Comparison of ENCODE assay signal across 8 cellular contexts in the genomic region with DNA sequence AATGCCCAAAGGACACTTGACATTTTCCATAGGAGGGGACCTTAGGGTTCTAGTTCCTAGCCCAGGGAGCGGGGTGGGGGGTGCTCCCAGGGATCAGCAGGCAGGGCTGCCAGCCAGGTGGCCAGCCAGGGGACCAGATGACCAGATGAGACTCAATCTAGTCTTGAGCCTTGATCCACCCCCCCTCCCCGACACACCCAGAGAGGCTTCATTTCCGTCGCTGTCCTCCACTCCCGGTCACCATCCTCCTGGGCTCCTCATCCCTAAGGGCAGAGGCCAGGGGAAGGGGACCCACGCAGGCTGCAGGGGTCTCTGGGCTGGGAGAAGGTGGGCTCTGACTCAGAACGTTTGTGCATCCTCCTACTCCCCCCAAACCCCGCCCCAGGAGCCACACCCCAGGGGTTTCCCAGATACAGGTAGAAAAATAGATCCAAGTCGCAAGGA.
DNase-seq lines count a peak whose midpoint lies in the region; ATAC-seq and TF ChIP-seq lines count a peak whose summit lies in the region.

No MANE protein-coding gene starts in this region.

- H3K27ac ChIP-seq in HEK293 (ENCODE audit: extremely low read depth, low read depth, low read length): no peak overlapping the region
- H3K27ac ChIP-seq in skin epidermis: peak overlapping the region in 13 of 21 experiments; percentile 25 to 78 (median 62)

- ATAC-seq in HG02938 (IDR thresholded peaks at IDR 0.05; ENCODE audit: unreplicated experiment): no peak

- no peaks in the 10 kb centered on the region; a peak in 1 of 3 replicates for H3K36me3 ChIP-seq in HEK293 (ENCODE audit: control insufficient read depth in 2 of 2, insufficient read depth in 1 of 2, low read length in 2 of 2)

- peaks cover 18% of the 10 kb centered on the region for H3K4me1 ChIP-seq in HEK293 (ENCODE audit: control insufficient read depth, insufficient read depth, low read length)

- H3K4me3 ChIP-seq in HEK293 (ENCODE audit: low read depth, low read length) (peak overlapping the region; percentile 78), foreskin fibroblast (ENCODE audit: low read depth in 1 of 2, low read length in 2 of 2) (peak overlapping the region; percentile 75 to 95), skin epidermis (peak overlapping the region; percentile 46 to 82 (median 74))

- DNase-seq in activated CD4-positive, alpha-beta T cell treated with anti-CD3 and anti-CD28 coated beads, Interleukin-2, amount 50 U/mL, for 1 hour: peak; percentile 35
- DNase-seq in foreskin fibroblast (peak in 1 of 2 donors; percentile 51), NCI-H226 (no peak), EL (no peak), kidney tubule cell (ENCODE audit: low spot score) (no peak)

- TF ChIP-seq CTCF in HEK293 (tag by site-specific recombination; IDR thresholded peaks at IDR 0.05) (no peak), foreskin fibroblast (IDR thresholded peaks at IDR 0.05; ENCODE audit: low read depth, low read length) (no peak)

- H3K9me3 ChIP-seq in HEK293 (ENCODE audit: control insufficient read depth, insufficient read depth, low read depth, low read length): no peaks in the 10 kb centered on the region

- CTCF ChIA-PET in HEK293 (lab: Yijun Ruan, JAX): interaction anchor here (0.8 to 1.2 kb wide), 4 partner anchors 16 to 137 kb away, joined by 3 to 6 read pairs (median 4); no protein-coding TSS in a partner anchor

- POLR2A ChIA-PET in HEK293 (lab: Yijun Ruan, JAX): no interaction called here

TF ChIP-seq in HEK293, 187 proteins besides CTCF, POLR2A, EP300 and RAD21:
- no peak for TF ChIP-seq ZNF555 (tag by site-specific recombination; conservative IDR thresholded peaks at IDR 0.05)
- peak; percentile 94 for TF ChIP-seq ZBTB48 (tag by site-specific recombination; IDR thresholded peaks at IDR 0.05)
- TF ChIP-seq, protein P1, sequence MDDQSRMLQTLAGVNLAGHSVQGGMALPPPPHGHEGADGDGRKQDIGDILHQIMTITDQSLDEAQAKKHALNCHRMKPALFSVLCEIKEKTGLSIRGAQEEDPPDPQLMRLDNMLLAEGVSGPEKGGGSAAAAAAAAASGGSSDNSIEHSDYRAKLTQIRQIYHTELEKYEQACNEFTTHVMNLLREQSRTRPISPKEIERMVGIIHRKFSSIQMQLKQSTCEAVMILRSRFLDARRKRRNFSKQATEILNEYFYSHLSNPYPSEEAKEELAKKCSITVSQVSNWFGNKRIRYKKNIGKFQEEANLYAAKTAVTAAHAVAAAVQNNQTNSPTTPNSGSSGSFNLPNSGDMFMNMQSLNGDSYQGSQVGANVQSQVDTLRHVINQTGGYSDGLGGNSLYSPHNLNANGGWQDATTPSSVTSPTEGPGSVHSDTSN (CRISPR knock-in tag; IDR thresholded peaks at IDR 0.05): no peak
- TF ChIP-seq KLF1 (tag by site-specific recombination; IDR thresholded peaks at IDR 0.05): 0 out of 2 replicates have a peak, but pooled peaks have one; percentile 20
- TF ChIP-seq GLIS1 (tag by site-specific recombination; IDR thresholded peaks at IDR 0.05): peak; percentile 60
